1 cellular context compared by ENCODE assay signal in genomic region chr10:74934100-74934812, GRCh38.
TF ChIP-seq lines count a peak whose summit lies in the region.

No MANE protein-coding gene starts in this region.

TF ChIP-seq in GM12878, 131 proteins besides CTCF, POLR2A, EP300 and RAD21 (continued from another document):
- TF ChIP-seq BCLAF1 (IDR thresholded peaks at IDR 0.05) (no peak), NR2C1 (IDR thresholded peaks at IDR 0.05) (no peak), SREBF2 (IDR thresholded peaks at IDR 0.05; ENCODE audit: low read length) (no peak), CBX5 (IDR thresholded peaks at IDR 0.05; ENCODE audit: low read depth) (no peak), NFIC (IDR thresholded peaks at IDR 0.05; ENCODE audit: low read depth, low read length) (no peak)
- TF ChIP-seq, protein P1, sequence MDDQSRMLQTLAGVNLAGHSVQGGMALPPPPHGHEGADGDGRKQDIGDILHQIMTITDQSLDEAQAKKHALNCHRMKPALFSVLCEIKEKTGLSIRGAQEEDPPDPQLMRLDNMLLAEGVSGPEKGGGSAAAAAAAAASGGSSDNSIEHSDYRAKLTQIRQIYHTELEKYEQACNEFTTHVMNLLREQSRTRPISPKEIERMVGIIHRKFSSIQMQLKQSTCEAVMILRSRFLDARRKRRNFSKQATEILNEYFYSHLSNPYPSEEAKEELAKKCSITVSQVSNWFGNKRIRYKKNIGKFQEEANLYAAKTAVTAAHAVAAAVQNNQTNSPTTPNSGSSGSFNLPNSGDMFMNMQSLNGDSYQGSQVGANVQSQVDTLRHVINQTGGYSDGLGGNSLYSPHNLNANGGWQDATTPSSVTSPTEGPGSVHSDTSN (IDR thresholded peaks at IDR 0.05; ENCODE audit: insufficient replicate concordance, low read depth, low read length), result no peak
